1 cellular context compared by ENCODE assay signal in the genomic region with DNA sequence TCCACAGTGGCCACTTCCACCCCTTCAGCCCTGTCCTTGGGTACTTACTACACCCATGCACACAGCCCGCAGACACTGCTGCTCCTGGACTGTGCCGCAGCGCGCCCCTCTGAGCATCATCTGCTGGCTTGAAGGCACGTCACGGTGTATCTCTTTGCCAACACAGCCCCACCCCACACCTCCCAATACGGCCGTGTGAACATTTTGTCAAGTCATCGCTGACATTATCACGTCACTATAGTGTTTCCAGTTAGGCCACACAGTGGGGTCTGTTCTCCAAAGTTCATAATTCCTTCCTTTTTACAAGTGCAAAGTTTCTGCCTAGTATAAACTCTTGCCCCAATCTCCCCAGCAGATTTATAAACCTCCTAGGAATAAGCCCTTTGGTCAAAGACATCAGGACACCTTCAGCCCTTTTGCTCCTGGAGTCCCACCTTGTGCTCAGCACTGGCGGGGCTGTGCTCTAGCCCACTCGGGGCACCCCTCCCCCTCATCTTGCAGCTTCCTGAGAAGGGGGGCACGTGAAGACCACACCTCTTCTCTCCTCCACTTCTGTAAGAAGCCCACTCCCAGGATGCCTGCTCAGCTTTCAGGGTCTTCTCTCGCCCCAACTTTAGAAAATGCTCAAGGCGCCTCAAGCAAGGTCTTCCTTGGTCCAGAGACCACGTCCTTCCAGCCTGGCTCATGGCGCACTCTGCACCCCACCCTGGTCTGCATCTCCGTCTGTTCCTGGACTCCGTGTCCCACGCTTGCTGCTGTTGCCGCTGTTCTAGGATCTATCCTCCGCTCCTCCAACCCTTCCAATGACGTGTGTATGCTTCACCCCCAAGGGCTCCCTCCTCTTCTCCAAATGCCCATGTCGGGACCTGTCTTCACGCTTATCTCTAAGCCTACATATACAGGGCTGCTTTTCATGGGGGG.
A peak's percentile ranks its signal among the peaks of the same experiment; 100 is the strongest.
TF ChIP-seq lines count a peak whose summit lies in the region.

No MANE protein-coding gene starts in this region.

TF ChIP-seq in K562, 482 proteins besides CTCF, POLR2A, EP300 and RAD21 (continued from another document):
- TF ChIP-seq MGA (IDR thresholded peaks at IDR 0.05) = no peak
- peak; percentile 96 for TF ChIP-seq C11orf30 (IDR thresholded peaks at IDR 0.05; ENCODE audit: low read depth)
- no peak for TF ChIP-seq GTF2F1 (IDR thresholded peaks at IDR 0.05; ENCODE audit: low read depth, low read length)
